8 cellular contexts compared by ENCODE assay signal in genomic region chr19:57813919-57814504, GRCh38. TPM values are rescaled to one million over a fixed set of nuclear protein-coding genes. Genes with fewer than 3 reads are reported as not detected.
DNase-seq lines count a peak whose midpoint lies in the region; ATAC-seq lines count a peak whose summit lies in the region.

No MANE protein-coding gene starts in this region.

- H3K4me3 ChIP-seq in BLaER1 = peak overlapping the region; percentile 79

- no peaks in the 10 kb centered on the region for H3K27me3 Mint-ChIP-seq in effector memory CD8-positive, alpha-beta T cell
- no peaks in the 10 kb centered on the region for H3K27me3 Mint-ChIP-seq in naive thymus-derived CD8-positive, alpha-beta T cell

- POLR2A ChIA-PET in naive thymus-derived CD8-positive, alpha-beta T cell (lab: Charles Lee) = interaction anchor here (0.7 to 1.6 kb wide), 4 partner anchors 45 to 508 kb away, joined by 3 to 6 read pairs (median 5); partner anchors contain the start of genes ZNF154, ZNF551 and ZNF586

- peaks cover 39% of the 10 kb centered on the region for H3K4me1 ChIP-seq in BLaER1

- no peaks in the 10 kb centered on the region for H3K27me3 ChIP-seq in BLaER1

- peaks cover 26% of the 10 kb centered on the region for H3K36me3 Mint-ChIP-seq in effector memory CD8-positive, alpha-beta T cell (ENCODE audit: insufficient read depth)
- H3K36me3 Mint-ChIP-seq in naive thymus-derived CD8-positive, alpha-beta T cell = peaks cover 0 to 25% (median 15%) of the 10 kb centered on the region in 3 donors

- H3K4me3 Mint-ChIP-seq in effector memory CD8-positive, alpha-beta T cell = peak overlapping the region; percentile 95 to 99
- peak overlapping the region; percentile 91 to 99 (median 96) for H3K4me3 Mint-ChIP-seq in naive thymus-derived CD8-positive, alpha-beta T cell

- peak overlapping the region; percentile 69 for H3K27ac ChIP-seq in BLaER1

- DNase-seq in NCI-H146 (lab: John Stamatoyannopoulos, UW) (peak; percentile 33), SHP77 treated with DMSO at 0.1 percent for 48 hours (lab: John Stamatoyannopoulos, UW) (no peak), NCI-H2029 treated with DMSO at 0.1 percent for 48 hours (lab: John Stamatoyannopoulos, UW) (no peak), posterior vena cava (ENCODE audit: low spot score) (no peak)
- DNase-seq in effector memory CD8-positive, alpha-beta T cell = no peak
- no peak for DNase-seq in naive thymus-derived CD8-positive, alpha-beta T cell

- H3K9me3 ChIP-seq in BLaER1 = no peaks in the 10 kb centered on the region

- intact Hi-C loops in posterior vena cava (cut with DNase I) = no loop called here

- H3K4me2 ChIP-seq in BLaER1 = peak overlapping the region; percentile 88

- peaks cover 34% of the 10 kb centered on the region for H3K36me3 ChIP-seq in BLaER1

- no peak for ATAC-seq in effector memory CD8-positive, alpha-beta T cell (replicated peaks)
- ATAC-seq in naive thymus-derived CD8-positive, alpha-beta T cell = no peak
- no peak for ATAC-seq in HG02884 (IDR thresholded peaks at IDR 0.05; ENCODE audit: unreplicated experiment)

- peaks cover 28% of the 10 kb centered on the region for H4K20me1 ChIP-seq in BLaER1

- peaks cover 29 to 32% of the 10 kb centered on the region in 2 donors for H3K4me1 Mint-ChIP-seq in effector memory CD8-positive, alpha-beta T cell (ENCODE audit: low read depth in 2 of 2)
- H3K4me1 Mint-ChIP-seq in naive thymus-derived CD8-positive, alpha-beta T cell = peaks cover 16 to 64% (median 55%) of the 10 kb centered on the region in 4 donors

- H3K9ac ChIP-seq in BLaER1 = peak overlapping the region; percentile 82

- no peaks in the 10 kb centered on the region for H3K9me3 Mint-ChIP-seq in effector memory CD8-positive, alpha-beta T cell
- no peaks in the 10 kb centered on the region for H3K9me3 Mint-ChIP-seq in naive thymus-derived CD8-positive, alpha-beta T cell

- H3K27ac Mint-ChIP-seq in effector memory CD8-positive, alpha-beta T cell = peak overlapping the region; percentile 89 to 99
- H3K27ac Mint-ChIP-seq in naive thymus-derived CD8-positive, alpha-beta T cell = peak overlapping the region; percentile 91 to 99 (median 98)

RNA-seq across cellular contexts. Expression of gene ZNF552, which starts 0.7 kb away (rescaled TPM):
- 10 to 100 TPM; 17.3 to 21.8 TPM for total RNA-seq in naive thymus-derived CD8-positive, alpha-beta T cell
- polyA plus RNA-seq in naive thymus-derived CD8-positive, alpha-beta T cell = 10 to 100 TPM in 1 of 3 donors, 1 to 10 TPM in 2; 6.4 to 12.4 (median 7.4) TPM
- 1 to 10 TPM; 6.0 to 7.9 TPM for total RNA-seq in posterior vena cava

RNA-seq across cellular contexts. Expression of gene ZNF587B, which starts 16.1 kb away (rescaled TPM):
- total RNA-seq in naive thymus-derived CD8-positive, alpha-beta T cell = 10 to 100 TPM; 29.1 to 29.9 TPM
- 1 to 10 TPM in 1 of 3 donors, under 1 TPM in 2; 0.27 to 1.3 (median 0.76) TPM for polyA plus RNA-seq in naive thymus-derived CD8-positive, alpha-beta T cell
- total RNA-seq in posterior vena cava = 10 to 100 TPM; 11.8 to 13.0 TPM

RNA-seq across cellular contexts. Expression of gene ZNF587, which starts 35.6 kb away (rescaled TPM):
- total RNA-seq in naive thymus-derived CD8-positive, alpha-beta T cell = 10 to 100 TPM; 61.9 to 69.2 TPM
- 1 to 10 TPM; 1.3 to 7.4 (median 4.7) TPM for polyA plus RNA-seq in naive thymus-derived CD8-positive, alpha-beta T cell
- total RNA-seq in posterior vena cava = 10 to 100 TPM; 18.3 to 22.2 TPM

RNA-seq across cellular contexts. Expression of gene ZNF586, which starts 44.5 kb away (rescaled TPM):
- total RNA-seq in naive thymus-derived CD8-positive, alpha-beta T cell = 10 to 100 TPM; 46.6 to 46.9 TPM
- polyA plus RNA-seq in naive thymus-derived CD8-positive, alpha-beta T cell = 10 to 100 TPM; 17.7 to 21.5 (median 20.3) TPM
- total RNA-seq in posterior vena cava = 10 to 100 TPM in 1 of 2 donors, 1 to 10 TPM in 1; 9.8 to 15.1 TPM
